8 cellular contexts compared by ENCODE assay signal in genomic region chr9:69036799-69037198, GRCh38. TPM values are rescaled to one million over a fixed set of nuclear protein-coding genes. Genes with fewer than 3 reads are reported as not detected.
A peak's percentile ranks its signal among the peaks of the same experiment; 100 is the strongest.
DNase-seq lines count a peak whose midpoint lies in the region; ATAC-seq and TF ChIP-seq lines count a peak whose summit lies in the region.

No MANE protein-coding gene starts in this region.

- H3K4me1 Mint-ChIP-seq in natural killer cell = peaks cover 10 to 20% of the 10 kb centered on the region in 2 donors

- H3K36me3 Mint-ChIP-seq in natural killer cell = no peaks in the 10 kb centered on the region

- peaks cover 15% of the 10 kb centered on the region for H3K36me3 ChIP-seq in BLaER1
- H3K36me3 ChIP-seq in MG63 = no peaks in the 10 kb centered on the region
- no peaks in the 10 kb centered on the region for H3K36me3 ChIP-seq in colonic mucosa

- H4K20me1 ChIP-seq in BLaER1 = peaks cover 26% of the 10 kb centered on the region

- H3K4me3 ChIP-seq in BLaER1 = peak overlapping the region; percentile 85
- H3K4me3 ChIP-seq in MG63 = peak overlapping the region; percentile 77
- H3K4me3 ChIP-seq in colonic mucosa = peak overlapping the region; percentile 64

- ATAC-seq in natural killer cell (no peak), HG03139 (IDR thresholded peaks at IDR 0.05; ENCODE audit: unreplicated experiment) (no peak)

- no peaks in the 10 kb centered on the region for H3K27me3 Mint-ChIP-seq in natural killer cell (ENCODE audit: low read depth in 2 of 2)

- H3K9me3 ChIP-seq in BLaER1 = no peaks in the 10 kb centered on the region
- no peaks in the 10 kb centered on the region for H3K9me3 ChIP-seq in MG63
- H3K9me3 ChIP-seq in colonic mucosa = no peaks in the 10 kb centered on the region

- H3K27ac Mint-ChIP-seq in natural killer cell = peak overlapping the region; percentile 92 to 93

- H3K4me3 Mint-ChIP-seq in natural killer cell = peak overlapping the region; percentile 98

- peak overlapping the region; percentile 89 for H3K9ac ChIP-seq in BLaER1
- peak overlapping the region in 1 of 2 donors; percentile 73 for H3K9ac ChIP-seq in colonic mucosa (ENCODE audit: low read depth in 2 of 2, low read length in 2 of 2)

- DNase-seq in MG63 (no peak), colonic mucosa (peak; percentile 23), natural killer cell (no peak), AG08395 (ENCODE audit: low spot score) (no peak), NCI-H2227 treated with DMSO at 0.1 percent for 48 hours (lab: John Stamatoyannopoulos, UW) (no peak), GF-D8 (lab: John Stamatoyannopoulos, UW) (no peak)

- H3K27me3 ChIP-seq in BLaER1 (no peaks in the 10 kb centered on the region), MG63 (no peaks in the 10 kb centered on the region), colonic mucosa (no peaks in the 10 kb centered on the region)

- intact Hi-C loops in colonic mucosa (cut with DNase I) (no loop called here), natural killer cell (cut with micrococcal nuclease) (loop anchor here (5.0 to 10.0 kb wide), 3 partner anchors 156 to 721 kb away; a partner anchor contains a TSS)

- H3K4me2 ChIP-seq in BLaER1 = peak overlapping the region; percentile 84

- no peaks in the 10 kb centered on the region for H3K9me3 Mint-ChIP-seq in natural killer cell

- TF ChIP-seq CTCF in colonic mucosa (IDR thresholded peaks at IDR 0.05) (no peak), natural killer cell (IDR thresholded peaks at IDR 0.05) (no peak)

- peaks cover 17% of the 10 kb centered on the region for H3K4me1 ChIP-seq in BLaER1
- peaks cover 4% of the 10 kb centered on the region for H3K4me1 ChIP-seq in colonic mucosa

- H3K27ac ChIP-seq in BLaER1 (peak overlapping the region; percentile 94), colonic mucosa (peak overlapping the region; percentile 71)

RNA-seq across cellular contexts. Expression of gene FXN, which starts 1.2 kb away (rescaled TPM):
- 9.8 and 23.7 TPM in 2 replicates for total RNA-seq in MG63 (2014; rRNA removed; shearing (Covaris generic); ENCODE audit: low replicate concordance)
- 10 to 100 TPM in 1 of 2 donors, 1 to 10 TPM in 1; 9.7 to 16.9 TPM for total RNA-seq in colonic mucosa
- total RNA-seq in natural killer cell = 10 to 100 TPM; 11.5 to 19.4 (median 18.9) TPM

RNA-seq across cellular contexts. Expression of gene PRKACG, which starts 22.9 kb away (rescaled TPM):
- not detected in 2 replicates for total RNA-seq in MG63 (2014; rRNA removed; shearing (Covaris generic); ENCODE audit: low replicate concordance)
- not detected for total RNA-seq in colonic mucosa
- total RNA-seq in natural killer cell = not detected
